ENCODE assay signal across 23 cellular contexts in genomic region chr3:25707268-25707928, GRCh38.
"Had no signal": no experiment of that assay in that cellular context is flagged by ENCODE, and none has a peak within 500 bp of the region (broad histone marks: within the 10 kb centered on the region; RNA-seq: fewer than 3 reads in every experiment).

No MANE protein-coding gene starts in this region.

- ATAC-seq: esophagus mucosa; gastrocnemius medialis; left cardiac atrium; lower lobe of right lung; natural killer cell; sciatic nerve; stimulated activated memory B cell treated with anti-CD40 and anti-IgM and Interleukin-4, amounts not matched to agents 10 μg/mL and 1 μg/mL and 100 μg/mL, for 72 hours had no signal

- H3K4me3 Mint-ChIP-seq: memory B cell; mesothelial cell of epicardium; natural killer cell; neural crest cell; stimulated activated memory B cell treated with anti-CD40 and anti-IgM and Interleukin-4, amounts not matched to agents 10 μg/mL and 1 μg/mL and 100 μg/mL, for 72 hours; stimulated activated naive CD8-positive, alpha-beta T cell treated with anti-CD3 and anti-CD28 coated beads, Interleukin-15, Interleukin-2, amounts not matched to agents 100 ng/mL and 50 ng/mL, for 24 hours had no signal

- H3K4me1 Mint-ChIP-seq: memory B cell; natural killer cell; neural crest cell; stimulated activated memory B cell treated with anti-CD40 and anti-IgM and Interleukin-4, amounts not matched to agents 10 μg/mL and 1 μg/mL and 100 μg/mL, for 72 hours had no signal

- H3K27ac ChIP-seq: dorsolateral prefrontal cortex, gastrocnemius medialis, left ventricle myocardium inferior, lower lobe of right lung, spleen, tibial artery, upper lobe of left lung, vagina had no signal

- H3K4me1 ChIP-seq: gastrocnemius medialis, left ventricle myocardium inferior, lower lobe of right lung, spleen, tibial artery, upper lobe of left lung, vagina had no signal

- H3K27ac Mint-ChIP-seq: memory B cell; mesothelial cell of epicardium; natural killer cell; stimulated activated memory B cell treated with anti-CD40 and anti-IgM and Interleukin-4, amounts not matched to agents 10 μg/mL and 1 μg/mL and 100 μg/mL, for 72 hours; stimulated activated naive CD8-positive, alpha-beta T cell treated with anti-CD3 and anti-CD28 coated beads, Interleukin-15, Interleukin-2, amounts not matched to agents 100 ng/mL and 50 ng/mL, for 24 hours had no signal

- H3K27me3 ChIP-seq: upper lobe of left lung, vagina had no signal

- H3K36me3 Mint-ChIP-seq: memory B cell; mesothelial cell of epicardium; natural killer cell; stimulated activated memory B cell treated with anti-CD40 and anti-IgM and Interleukin-4, amounts not matched to agents 10 μg/mL and 1 μg/mL and 100 μg/mL, for 72 hours had no signal

- DNase-seq: dorsolateral prefrontal cortex; effector memory CD4-positive, alpha-beta T cell; gastrocnemius medialis; kidney; left cardiac atrium; left ventricle myocardium inferior; lower lobe of right lung; natural killer cell; posterior cingulate gyrus; spleen; stimulated activated CD4-positive, alpha-beta T cell treated with anti-CD3 and anti-CD28 coated beads, Interleukin-15, amount 100 ng/mL, for 24 hours; stimulated activated CD4-positive, alpha-beta T cell treated with anti-CD3 and anti-CD28 coated beads, Interleukin-1b, Interleukin-23, amount 100 ng/mL, for 48 hours; stimulated activated CD4-positive, alpha-beta T cell treated with anti-CD3 and anti-CD28 coated beads, Interleukin-4, amount 100 ng/mL, for 24 hours; tibial artery; upper lobe of left lung had no signal

- H3K36me3 ChIP-seq: gastrocnemius medialis, left ventricle myocardium inferior, lower lobe of right lung, spleen, tibial artery, upper lobe of left lung, vagina had no signal

- H3K9me3 ChIP-seq: gastrocnemius medialis, left ventricle myocardium inferior, lower lobe of right lung, spleen, tibial artery, upper lobe of left lung, vagina had no signal

- H3K4me3 ChIP-seq: dorsolateral prefrontal cortex, gastrocnemius medialis, left ventricle myocardium inferior, lower lobe of right lung, spleen, tibial artery, upper lobe of left lung, vagina had no signal

- H3K9me3 Mint-ChIP-seq: mesothelial cell of epicardium; natural killer cell; neural crest cell; stimulated activated memory B cell treated with anti-CD40 and anti-IgM and Interleukin-4, amounts not matched to agents 10 μg/mL and 1 μg/mL and 100 μg/mL, for 72 hours; stimulated activated naive CD8-positive, alpha-beta T cell treated with anti-CD3 and anti-CD28 coated beads, Interleukin-15, Interleukin-2, amounts not matched to agents 100 ng/mL and 50 ng/mL, for 24 hours had no signal
